Comparison of ENCODE assay signal across 14 cellular contexts in the genomic region with DNA sequence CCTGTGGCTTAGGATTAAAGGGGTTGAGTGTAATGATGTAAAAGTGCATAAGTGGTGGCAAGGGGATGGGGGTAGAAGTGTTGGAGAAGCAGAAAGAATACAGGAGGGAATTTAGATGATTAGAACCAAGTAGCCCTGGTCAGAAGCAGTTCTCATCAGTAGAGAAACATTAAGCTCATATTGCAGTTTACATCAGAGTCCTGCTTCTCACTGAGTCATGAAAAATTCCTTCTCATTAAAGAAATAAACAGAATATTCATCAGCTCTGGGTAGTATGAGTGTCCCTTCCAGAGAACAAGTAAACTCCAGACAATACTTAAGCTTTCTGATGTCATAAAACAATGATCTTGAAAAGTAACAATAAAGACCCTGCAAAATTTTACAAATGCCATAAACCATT.
"Had no signal": no experiment of that assay in that cellular context is flagged by ENCODE, and none has a peak within 500 bp of the region (broad histone marks: within the 10 kb centered on the region; RNA-seq: fewer than 3 reads in every experiment).

No MANE protein-coding gene starts in this region.

- DNase-seq: activated CD4-positive, alpha-beta T cell treated with anti-CD3 and anti-CD28 coated beads, Interleukin-2, amount 50 U/mL, for 4 hours; activated CD4-positive, CD25-positive, alpha-beta regulatory T cell treated with anti-CD3 and anti-CD28 coated beads, Interleukin-2, amount 50 U/mL, for 72 hours; activated naive CD4-positive, alpha-beta T cell treated with anti-CD3 and anti-CD28 coated beads, Interleukin-2, amount 10 ng/mL, durations not matched to agents 7 days and 5 days; activated T-cell treated with anti-CD3 and anti-CD28 coated beads for 4 hours; brain microvascular endothelial cell; dermis blood vessel endothelial cell; nephron progenitor cell; right lobe of liver; spleen; stimulated activated naive CD8-positive, alpha-beta T cell treated with anti-CD3 and anti-CD28 coated beads, Interleukin-15, amount 100 ng/mL, for 72 hours; T-cell; T-helper 9 cell had no signal

- H3K4me3 ChIP-seq: right lobe of liver, spleen had no signal

- H3K27me3 ChIP-seq: brain microvascular endothelial cell, foreskin keratinocyte, right lobe of liver, spleen had no signal

- H3K27ac ChIP-seq: brain microvascular endothelial cell, foreskin keratinocyte, right lobe of liver, spleen had no signal

- H3K36me3 ChIP-seq: brain microvascular endothelial cell, right lobe of liver, spleen had no signal

- H3K9me3 ChIP-seq: right lobe of liver had no signal

- ATAC-seq: activated T-helper 17 cell treated with anti-CD3 and anti-CD28 coated beads, Interleukin-2, amount 50 U/mL, for 72 hours; foreskin keratinocyte; right lobe of liver; stimulated activated naive CD8-positive, alpha-beta T cell treated with anti-CD3 and anti-CD28 coated beads, Interleukin-15, amount 100 ng/mL, for 72 hours; T-cell had no signal

- H3K4me1 ChIP-seq: foreskin keratinocyte, right lobe of liver, spleen had no signal
